In the genomic region with DNA sequence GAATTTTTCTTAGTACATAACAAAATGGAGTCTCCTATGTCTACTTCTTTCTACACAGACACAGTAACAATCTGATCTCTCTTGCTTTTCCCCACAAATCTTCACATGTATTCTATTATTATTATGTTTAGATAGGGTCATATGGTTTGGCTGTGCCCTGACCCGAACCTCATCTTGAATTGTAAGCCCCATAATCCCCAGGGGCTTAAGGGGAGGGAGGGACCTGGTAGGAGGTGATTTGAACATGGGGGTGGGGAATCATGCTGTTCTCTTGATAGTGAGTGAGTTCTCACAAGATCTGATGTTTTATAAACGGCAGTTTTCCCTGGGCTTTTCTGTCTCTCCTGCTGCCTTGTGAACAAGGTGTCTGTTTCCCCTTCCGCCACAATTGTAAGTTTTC, we compare ENCODE assay signal across 24 cellular contexts.
"Had no signal": no experiment of that assay in that cellular context is flagged by ENCODE, and none has a peak within 500 bp of the region (broad histone marks: within the 10 kb centered on the region; RNA-seq: fewer than 3 reads in every experiment).

No MANE protein-coding gene starts in this region.

- H3K4me1 ChIP-seq: gastrocnemius medialis, left lung, lower lobe of right lung, right lobe of liver, testis, transverse colon had no signal

- ATAC-seq: gastrocnemius medialis; left lung; lower lobe of right lung; natural killer cell; right lobe of liver; stimulated activated naive CD8-positive, alpha-beta T cell treated with anti-CD3 and anti-CD28 coated beads, Interleukin-15, Interleukin-2, amounts not matched to agents 100 U/mL and 50 U/mL, for 24 hours had no signal

- H3K9me3 ChIP-seq: gastrocnemius medialis, lower lobe of right lung, right lobe of liver, testis, transverse colon had no signal

- H3K36me3 ChIP-seq: gastrocnemius medialis, left lung, lower lobe of right lung, right lobe of liver, transverse colon had no signal

- H3K4me3 Mint-ChIP-seq: activated naive CD8-positive, alpha-beta T cell; natural killer cell had no signal

- H3K4me3 ChIP-seq: gastrocnemius medialis, left lung, lower lobe of right lung, right lobe of liver, testis, transverse colon had no signal

- FAIRE-seq: bronchial epithelial cell, colon had no signal

- DNase-seq: activated CD4-positive, alpha-beta T cell treated with anti-CD3 and anti-CD28 coated beads for 4 hours; activated CD4-positive, alpha-beta T cell treated with anti-CD3 and anti-CD28 coated beads, Interleukin-2, amount 50 U/mL, for 4 hours; activated CD8-positive, alpha-beta memory T cell treated with anti-CD3 and anti-CD28 coated beads for 24 hours; activated effector memory CD4-positive, alpha-beta T cell treated with Interleukin-2 at 50 U/mL for 16 hours; activated naive CD4-positive, alpha-beta T cell treated with Interleukin-2 at 50 U/mL for 16 hours; anterior cingulate cortex; effector memory CD4-positive, alpha-beta T cell; erythroblast; gastrocnemius medialis; head of caudate nucleus; hypothalamus; kidney glomerular epithelial cell; left lung; lower lobe of right lung; mesenchymal stem cell; natural killer cell; right lobe of liver; stimulated activated CD4-positive, alpha-beta T cell treated with anti-CD3 and anti-CD28 coated beads, Interleukin-4, amount 100 ng/mL, for 1 hour; stimulated activated naive CD8-positive, alpha-beta T cell treated with anti-CD3 and anti-CD28 coated beads, Interleukin-15, Interleukin-2, amounts not matched to agents 100 U/mL and 50 U/mL, for 24 hours; testis; transverse colon had no signal

- H3K27ac Mint-ChIP-seq: activated naive CD8-positive, alpha-beta T cell; natural killer cell had no signal

- H3K27me3 ChIP-seq: right lobe of liver, testis, transverse colon had no signal

- H3K27ac ChIP-seq: gastrocnemius medialis, left lung, lower lobe of right lung, right lobe of liver, testis, transverse colon had no signal

- H3K4me1 Mint-ChIP-seq: natural killer cell had no signal
